ENCODE assay signal across 20 cellular contexts in the genomic region with DNA sequence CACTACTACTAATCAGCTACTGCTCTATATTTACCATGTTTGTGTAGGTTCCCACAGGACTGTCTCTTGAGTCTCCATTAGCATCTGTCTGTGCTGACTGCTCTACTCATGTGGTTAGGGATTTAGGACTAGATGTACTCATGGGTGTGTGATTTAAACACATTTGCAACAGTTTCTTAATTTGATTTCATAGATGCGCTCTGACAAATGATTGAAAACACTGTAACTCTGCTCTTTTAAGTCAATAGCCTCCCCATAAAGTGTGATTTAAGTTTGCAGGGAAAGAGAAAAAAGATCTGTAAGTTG.
A peak's percentile ranks its signal among the peaks of the same experiment; 100 is the strongest.
DNase-seq lines count a peak whose midpoint lies in the region; ATAC-seq, FAIRE-seq and TF ChIP-seq lines count a peak whose summit lies in the region.
"Had no signal": no experiment of that assay in that cellular context is flagged by ENCODE, and none has a peak within 500 bp of the region (broad histone marks: within the 10 kb centered on the region; RNA-seq: fewer than 3 reads in every experiment).

No MANE protein-coding gene starts in this region.

- H3K27me3 ChIP-seq in SU-DHL-6 (ENCODE audit: low read length) (no peaks in the 10 kb centered on the region), left ventricle myocardium inferior (ENCODE audit: low read depth) (no peaks in the 10 kb centered on the region)
- H3K27me3 ChIP-seq: BLaER1, SJCRH30 had no signal

- no peaks in the 10 kb centered on the region for H4K20me1 ChIP-seq in SU-DHL-6 (ENCODE audit: low read depth, low read length)
- H4K20me1 ChIP-seq: BLaER1 had no signal

- no peak overlapping the region for H3K4me3 ChIP-seq in SU-DHL-6 (ENCODE audit: insufficient read depth, low read length, poor library complexity, severe bottlenecking)
- no peak overlapping the region for H3K4me3 ChIP-seq in left ventricle myocardium inferior
- H3K4me3 ChIP-seq: A549, BLaER1, HAP-1, SJCRH30 had no signal

- ATAC-seq in HG03045 (IDR thresholded peaks at IDR 0.05; ENCODE audit: unreplicated experiment) = no peak
- ATAC-seq: A549, Panc1 had no signal

- H2AFZ ChIP-seq in SU-DHL-6 (ENCODE audit: low read depth, low read length, severe bottlenecking) = peak overlapping the region; percentile 41

- FAIRE-seq in H54 (lab: Jason Lieb, UNC) = peak; percentile 6
- FAIRE-seq: A549 had no signal

- TF ChIP-seq CTCF in SU-DHL-6 (IDR thresholded peaks at IDR 0.05; ENCODE audit: insufficient read depth, low read length, poor library complexity, severe bottlenecking) = no peak
- TF ChIP-seq CTCF in left ventricle myocardium inferior (IDR thresholded peaks at IDR 0.05; ENCODE audit: borderline replicate concordance) = no peak

- H3F3A ChIP-seq in SU-DHL-6 (ENCODE audit: insufficient read depth) = no peaks in the 10 kb centered on the region

- no peaks in the 10 kb centered on the region for H3K4me1 ChIP-seq in left ventricle myocardium inferior
- H3K4me1 ChIP-seq: A549, BLaER1, HAP-1, SJCRH30 had no signal

- no peak overlapping the region for H3K9ac ChIP-seq in SU-DHL-6 (ENCODE audit: low read length)
- H3K9ac ChIP-seq: BLaER1 had no signal

- intact Hi-C loops in left ventricle myocardium inferior (cut with micrococcal nuclease) = no loop called here

- no peaks in the 10 kb centered on the region for H3K79me2 ChIP-seq in SU-DHL-6 (ENCODE audit: insufficient read depth, low read length)

- DNase-seq in H54 (ENCODE audit: insufficient read length, low spot score) (no peak), NCI-H82 treated with DMSO at 0.1 percent for 48 hours (lab: John Stamatoyannopoulos, UW; ENCODE audit: unreplicated experiment) (peak; percentile 49), left kidney (ENCODE audit: low read depth, low spot score) (peak; percentile 1), NCI-H2171 treated with DMSO at 0.1 percent for 48 hours (lab: John Stamatoyannopoulos, UW) (no peak), left ventricle myocardium inferior (no peak)
- DNase-seq: DND-41, KG1, MV-4-11, NCI-H1436, NCI-H1930, NCI-H2171, NCI-H446, NCI-H526 treated with DMSO at 0.1 percent for 48 hours, SJCRH30 had no signal

- H3K4me2 ChIP-seq in SU-DHL-6 (ENCODE audit: low read depth, low read length, poor library complexity, severe bottlenecking) = no peak overlapping the region
- H3K4me2 ChIP-seq: A549, BLaER1 had no signal

- no peaks in the 10 kb centered on the region for H3K9me2 ChIP-seq in SU-DHL-6 (replicated peaks; ENCODE audit: insufficient read depth, low read length)

- no peaks in the 10 kb centered on the region for H3K36me3 ChIP-seq in SU-DHL-6 (ENCODE audit: low read length)
- no peaks in the 10 kb centered on the region for H3K36me3 ChIP-seq in left ventricle myocardium inferior
- H3K36me3 ChIP-seq: BLaER1, HAP-1, SJCRH30 had no signal

- H3K9me3 ChIP-seq in SU-DHL-6 (ENCODE audit: insufficient read depth, low read length) (no peaks in the 10 kb centered on the region), left ventricle myocardium inferior (replicated peaks) (peaks cover 11% of the 10 kb centered on the region)
- H3K9me3 ChIP-seq: A549, BLaER1, HAP-1, SJCRH30 had no signal

- H3K27ac ChIP-seq in SU-DHL-6 (ENCODE audit: low read depth, low read length) = no peak overlapping the region
- H3K27ac ChIP-seq in left ventricle myocardium inferior (replicated peaks) = no peak overlapping the region
- H3K27ac ChIP-seq: A549, BLaER1, SJCRH30 had no signal

- TF ChIP-seq POLR2A in H54 (IDR thresholded peaks at IDR 0.05; ENCODE audit: low read depth, low read length) = no peak

Comparison
In these comparisons a context has a peak if more than half of its experiments do, and no peak if none do; other contexts are left out.
1. DNase-seq: peak in NCI-H82 treated with DMSO at 0.1 percent for 48 hours (single experiment) and left kidney (single experiment); none in H54 (single experiment), NCI-H2171 treated with DMSO at 0.1 percent for 48 hours (single experiment) and left ventricle myocardium inferior (single experiment).